In genomic region chr17:42894283-42895184, GRCh38 we compare ENCODE assay signal across 3 cellular contexts.
TF ChIP-seq lines count a peak whose summit lies in the region.

No MANE protein-coding gene starts in this region.

TF ChIP-seq in SK-N-SH, 30 proteins besides CTCF, POLR2A, EP300 and RAD21:
- TF ChIP-seq POLR2AphosphoS5 (IDR thresholded peaks at IDR 0.05; ENCODE audit: low read depth, low read length), result no peak
- no peak for TF ChIP-seq MXI1 (IDR thresholded peaks at IDR 0.05; ENCODE audit: low read depth, low read length)
- TF ChIP-seq USF1 (IDR thresholded peaks at IDR 0.05; ENCODE audit: borderline replicate concordance, low read depth), result no peak
- no peak for TF ChIP-seq ELF1 (IDR thresholded peaks at IDR 0.05)
- no peak for TF ChIP-seq MAX (IDR thresholded peaks at IDR 0.05; ENCODE audit: low read depth)
- no peak for TF ChIP-seq TEAD4 (IDR thresholded peaks at IDR 0.05; ENCODE audit: borderline replicate concordance, insufficient read depth)

TF ChIP-seq in SK-N-SH treated with all-trans-retinoic acid at 6 μM for 48 hours, 23 proteins besides CTCF, POLR2A, EP300 and RAD21:
- TF ChIP-seq ZNF565 (CRISPR knock-in tag; conservative IDR thresholded peaks at IDR 0.05; ENCODE audit: low read depth) (no peak), PATZ1 (CRISPR knock-in tag; IDR thresholded peaks at IDR 0.05; ENCODE audit: borderline replicate concordance) (no peak), ZFP3 (CRISPR knock-in tag; IDR thresholded peaks at IDR 0.05) (no peak), ESRRG (CRISPR knock-in tag; IDR thresholded peaks at IDR 0.05) (no peak), RARB (CRISPR knock-in tag; IDR thresholded peaks at IDR 0.05) (no peak), ZNF70 (CRISPR knock-in tag; IDR thresholded peaks at IDR 0.05) (no peak), BACH2 (CRISPR knock-in tag; IDR thresholded peaks at IDR 0.05; ENCODE audit: borderline replicate concordance) (no peak), OSR1 (CRISPR knock-in tag; IDR thresholded peaks at IDR 0.05) (no peak), CSRNP3 (CRISPR knock-in tag; IDR thresholded peaks at IDR 0.05) (no peak), TCF4 (CRISPR knock-in tag; IDR thresholded peaks at IDR 0.05; ENCODE audit: borderline replicate concordance) (no peak), TOX (CRISPR knock-in tag; IDR thresholded peaks at IDR 0.05; ENCODE audit: borderline replicate concordance) (no peak), TSHZ2 (CRISPR knock-in tag; IDR thresholded peaks at IDR 0.05) (no peak), POU6F1 (CRISPR knock-in tag; IDR thresholded peaks at IDR 0.05; ENCODE audit: borderline replicate concordance, low read depth) (no peak), ZNF8 (CRISPR knock-in tag; IDR thresholded peaks at IDR 0.05) (no peak), SNAI2 (CRISPR knock-in tag; IDR thresholded peaks at IDR 0.05) (no peak), ARNTL (CRISPR knock-in tag; IDR thresholded peaks at IDR 0.05; ENCODE audit: borderline replicate concordance, low read depth) (no peak), GLIS3 (CRISPR knock-in tag; IDR thresholded peaks at IDR 0.05) (no peak), CSDC2 (CRISPR knock-in tag; IDR thresholded peaks at IDR 0.05) (no peak)

TF ChIP-seq in endothelial cell of umbilical vein, 7 proteins besides CTCF, POLR2A, EP300 and RAD21:
- TF ChIP-seq JUN (IDR thresholded peaks at IDR 0.05; ENCODE audit: borderline replicate concordance, insufficient read depth, insufficient read length, low read depth) (no peak), EZH2 (IDR thresholded peaks at IDR 0.05; ENCODE audit: borderline replicate concordance, low read depth, low read length, severe bottlenecking) (no peak), MAX (IDR thresholded peaks at IDR 0.05; ENCODE audit: insufficient read depth, insufficient read length) (no peak), FOS (IDR thresholded peaks at IDR 0.05; ENCODE audit: borderline replicate concordance, insufficient read depth, low read length) (no peak), POLR2AphosphoS5 (IDR thresholded peaks at IDR 0.05; ENCODE audit: insufficient read depth, low read depth, low read length) (no peak), GATA2 (IDR thresholded peaks at IDR 0.05; ENCODE audit: insufficient read depth, insufficient read length, low read depth, low read length) (no peak), MYC (IDR thresholded peaks at IDR 0.05; ENCODE audit: low read depth, low read length) (no peak)
